1 cellular context compared by ENCODE assay signal in the genomic region with DNA sequence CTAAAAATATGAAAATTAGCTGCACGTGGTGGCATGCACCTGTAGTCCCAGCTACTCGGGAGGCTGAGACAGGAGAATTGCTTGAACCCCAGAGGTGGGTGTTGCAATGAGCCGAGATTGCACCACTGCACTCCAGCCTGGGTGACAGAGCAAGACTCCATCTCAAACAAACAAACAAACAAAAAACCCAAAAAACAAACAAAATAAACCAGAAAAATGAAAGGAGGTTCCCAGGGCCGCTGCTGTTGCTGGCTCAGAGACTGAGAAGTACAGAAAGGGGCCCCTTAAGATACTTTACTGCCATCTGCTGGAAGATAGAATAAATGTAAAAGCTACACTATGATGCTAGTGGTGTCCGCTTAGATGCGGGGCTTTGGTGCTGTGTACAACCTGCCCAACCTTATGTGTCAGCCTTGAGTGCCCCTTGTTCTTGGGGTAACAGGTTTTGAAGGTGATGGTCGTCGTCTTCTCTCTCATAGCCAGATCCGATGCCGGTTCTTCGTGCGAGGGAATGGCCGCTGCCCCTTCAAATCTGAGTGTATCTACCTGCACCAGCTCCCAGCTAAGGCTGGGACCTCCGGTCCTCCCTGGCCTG.
TF ChIP-seq lines count a peak whose summit lies in the region.

No MANE protein-coding gene starts in this region.

TF ChIP-seq in HepG2, 621 proteins besides CTCF, POLR2A, EP300 and RAD21 (continued from another document and continues in another):
- TF ChIP-seq, protein P1, sequence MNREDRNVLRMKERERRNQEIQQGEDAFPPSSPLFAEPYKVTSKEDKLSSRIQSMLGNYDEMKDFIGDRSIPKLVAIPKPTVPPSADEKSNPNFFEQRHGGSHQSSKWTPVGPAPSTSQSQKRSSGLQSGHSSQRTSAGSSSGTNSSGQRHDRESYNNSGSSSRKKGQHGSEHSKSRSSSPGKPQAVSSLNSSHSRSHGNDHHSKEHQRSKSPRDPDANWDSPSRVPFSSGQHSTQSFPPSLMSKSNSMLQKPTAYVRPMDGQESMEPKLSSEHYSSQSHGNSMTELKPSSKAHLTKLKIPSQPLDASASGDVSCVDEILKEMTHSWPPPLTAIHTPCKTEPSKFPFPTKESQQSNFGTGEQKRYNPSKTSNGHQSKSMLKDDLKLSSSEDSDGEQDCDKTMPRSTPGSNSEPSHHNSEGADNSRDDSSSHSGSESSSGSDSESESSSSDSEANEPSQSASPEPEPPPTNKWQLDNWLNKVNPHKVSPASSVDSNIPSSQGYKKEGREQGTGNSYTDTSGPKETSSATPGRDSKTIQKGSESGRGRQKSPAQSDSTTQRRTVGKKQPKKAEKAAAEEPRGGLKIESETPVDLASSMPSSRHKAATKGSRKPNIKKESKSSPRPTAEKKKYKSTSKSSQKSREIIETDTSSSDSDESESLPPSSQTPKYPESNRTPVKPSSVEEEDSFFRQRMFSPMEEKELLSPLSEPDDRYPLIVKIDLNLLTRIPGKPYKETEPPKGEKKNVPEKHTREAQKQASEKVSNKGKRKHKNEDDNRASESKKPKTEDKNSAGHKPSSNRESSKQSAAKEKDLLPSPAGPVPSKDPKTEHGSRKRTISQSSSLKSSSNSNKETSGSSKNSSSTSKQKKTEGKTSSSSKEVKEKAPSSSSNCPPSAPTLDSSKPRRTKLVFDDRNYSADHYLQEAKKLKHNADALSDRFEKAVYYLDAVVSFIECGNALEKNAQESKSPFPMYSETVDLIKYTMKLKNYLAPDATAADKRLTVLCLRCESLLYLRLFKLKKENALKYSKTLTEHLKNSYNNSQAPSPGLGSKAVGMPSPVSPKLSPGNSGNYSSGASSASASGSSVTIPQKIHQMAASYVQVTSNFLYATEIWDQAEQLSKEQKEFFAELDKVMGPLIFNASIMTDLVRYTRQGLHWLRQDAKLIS (CRISPR knock-in tag; IDR thresholded peaks at IDR 0.05) = no peak
- 0 out of 2 replicates have a peak, but pooled peaks have one; percentile 48 for TF ChIP-seq ZNF556 (CRISPR knock-in tag; IDR thresholded peaks at IDR 0.05; ENCODE audit: borderline replicate concordance)
- no peak for TF ChIP-seq ISL2 (CRISPR knock-in tag; IDR thresholded peaks at IDR 0.05)
- TF ChIP-seq, protein P2, sequence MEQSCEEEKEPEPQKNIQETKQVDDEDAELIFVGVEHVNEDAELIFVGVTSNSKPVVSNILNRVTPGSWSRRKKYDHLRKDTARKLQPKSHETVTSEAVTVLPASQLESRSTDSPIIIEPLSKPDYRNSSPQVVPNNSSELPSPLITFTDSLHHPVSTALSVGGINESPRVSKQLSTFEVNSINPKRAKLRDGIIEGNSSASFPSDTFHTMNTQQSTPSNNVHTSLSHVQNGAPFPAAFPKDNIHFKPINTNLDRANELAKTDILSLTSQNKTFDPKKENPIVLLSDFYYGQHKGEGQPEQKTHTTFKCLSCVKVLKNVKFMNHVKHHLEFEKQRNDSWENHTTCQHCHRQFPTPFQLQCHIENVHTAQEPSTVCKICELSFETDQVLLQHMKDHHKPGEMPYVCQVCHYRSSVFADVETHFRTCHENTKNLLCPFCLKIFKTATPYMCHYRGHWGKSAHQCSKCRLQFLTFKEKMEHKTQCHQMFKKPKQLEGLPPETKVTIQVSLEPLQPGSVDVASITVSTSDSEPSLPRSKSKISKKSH (CRISPR knock-in tag; IDR thresholded peaks at IDR 0.05; ENCODE audit: borderline replicate concordance) = no peak
- TF ChIP-seq ETV6 (CRISPR knock-in tag; conservative IDR thresholded peaks at IDR 0.05) = no peak
- no peak for TF ChIP-seq SOX6 (IDR thresholded peaks at IDR 0.05)
- peak; percentile 35; the same call in 1 of the 2 replicates for TF ChIP-seq SOX6 (CRISPR knock-in tag; IDR thresholded peaks at IDR 0.05)
- TF ChIP-seq, protein P3, sequence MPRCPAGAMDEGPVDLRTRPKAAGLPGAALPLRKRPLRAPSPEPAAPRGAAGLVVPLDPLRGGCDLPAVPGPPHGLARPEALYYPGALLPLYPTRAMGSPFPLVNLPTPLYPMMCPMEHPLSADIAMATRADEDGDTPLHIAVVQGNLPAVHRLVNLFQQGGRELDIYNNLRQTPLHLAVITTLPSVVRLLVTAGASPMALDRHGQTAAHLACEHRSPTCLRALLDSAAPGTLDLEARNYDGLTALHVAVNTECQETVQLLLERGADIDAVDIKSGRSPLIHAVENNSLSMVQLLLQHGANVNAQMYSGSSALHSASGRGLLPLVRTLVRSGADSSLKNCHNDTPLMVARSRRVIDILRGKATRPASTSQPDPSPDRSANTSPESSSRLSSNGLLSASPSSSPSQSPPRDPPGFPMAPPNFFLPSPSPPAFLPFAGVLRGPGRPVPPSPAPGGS (CRISPR knock-in tag; IDR thresholded peaks at IDR 0.05) = no peak
- no peak for TF ChIP-seq ZSCAN22 (CRISPR knock-in tag; IDR thresholded peaks at IDR 0.05)
- no peak for TF ChIP-seq GTF2F1 (IDR thresholded peaks at IDR 0.05; ENCODE audit: low read length)
- TF ChIP-seq SMAD3 (CRISPR knock-in tag; IDR thresholded peaks at IDR 0.05) = 0 out of 2 replicates have a peak, but pooled peaks have one; percentile 31
- no peak for TF ChIP-seq BRD4 (CRISPR knock-in tag; IDR thresholded peaks at IDR 0.05)
- TF ChIP-seq, protein P4, sequence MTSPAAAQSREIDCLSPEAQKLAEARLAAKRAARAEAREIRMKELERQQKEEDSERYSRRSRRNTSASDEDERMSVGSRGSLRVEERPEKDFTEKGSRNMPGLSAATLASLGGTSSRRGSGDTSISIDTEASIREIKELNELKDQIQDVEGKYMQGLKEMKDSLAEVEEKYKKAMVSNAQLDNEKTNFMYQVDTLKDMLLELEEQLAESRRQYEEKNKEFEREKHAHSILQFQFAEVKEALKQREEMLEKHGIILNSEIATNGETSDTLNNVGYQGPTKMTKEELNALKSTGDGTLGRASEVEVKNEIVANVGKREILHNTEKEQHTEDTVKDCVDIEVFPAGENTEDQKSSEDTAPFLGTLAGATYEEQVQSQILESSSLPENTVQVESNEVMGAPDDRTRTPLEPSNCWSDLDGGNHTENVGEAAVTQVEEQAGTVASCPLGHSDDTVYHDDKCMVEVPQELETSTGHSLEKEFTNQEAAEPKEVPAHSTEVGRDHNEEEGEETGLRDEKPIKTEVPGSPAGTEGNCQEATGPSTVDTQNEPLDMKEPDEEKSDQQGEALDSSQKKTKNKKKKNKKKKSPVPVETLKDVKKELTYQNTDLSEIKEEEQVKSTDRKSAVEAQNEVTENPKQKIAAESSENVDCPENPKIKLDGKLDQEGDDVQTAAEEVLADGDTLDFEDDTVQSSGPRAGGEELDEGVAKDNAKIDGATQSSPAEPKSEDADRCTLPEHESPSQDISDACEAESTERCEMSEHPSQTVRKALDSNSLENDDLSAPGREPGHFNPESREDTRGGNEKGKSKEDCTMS (CRISPR knock-in tag; conservative IDR thresholded peaks at IDR 0.05) = no peak
- TF ChIP-seq, protein P5, sequence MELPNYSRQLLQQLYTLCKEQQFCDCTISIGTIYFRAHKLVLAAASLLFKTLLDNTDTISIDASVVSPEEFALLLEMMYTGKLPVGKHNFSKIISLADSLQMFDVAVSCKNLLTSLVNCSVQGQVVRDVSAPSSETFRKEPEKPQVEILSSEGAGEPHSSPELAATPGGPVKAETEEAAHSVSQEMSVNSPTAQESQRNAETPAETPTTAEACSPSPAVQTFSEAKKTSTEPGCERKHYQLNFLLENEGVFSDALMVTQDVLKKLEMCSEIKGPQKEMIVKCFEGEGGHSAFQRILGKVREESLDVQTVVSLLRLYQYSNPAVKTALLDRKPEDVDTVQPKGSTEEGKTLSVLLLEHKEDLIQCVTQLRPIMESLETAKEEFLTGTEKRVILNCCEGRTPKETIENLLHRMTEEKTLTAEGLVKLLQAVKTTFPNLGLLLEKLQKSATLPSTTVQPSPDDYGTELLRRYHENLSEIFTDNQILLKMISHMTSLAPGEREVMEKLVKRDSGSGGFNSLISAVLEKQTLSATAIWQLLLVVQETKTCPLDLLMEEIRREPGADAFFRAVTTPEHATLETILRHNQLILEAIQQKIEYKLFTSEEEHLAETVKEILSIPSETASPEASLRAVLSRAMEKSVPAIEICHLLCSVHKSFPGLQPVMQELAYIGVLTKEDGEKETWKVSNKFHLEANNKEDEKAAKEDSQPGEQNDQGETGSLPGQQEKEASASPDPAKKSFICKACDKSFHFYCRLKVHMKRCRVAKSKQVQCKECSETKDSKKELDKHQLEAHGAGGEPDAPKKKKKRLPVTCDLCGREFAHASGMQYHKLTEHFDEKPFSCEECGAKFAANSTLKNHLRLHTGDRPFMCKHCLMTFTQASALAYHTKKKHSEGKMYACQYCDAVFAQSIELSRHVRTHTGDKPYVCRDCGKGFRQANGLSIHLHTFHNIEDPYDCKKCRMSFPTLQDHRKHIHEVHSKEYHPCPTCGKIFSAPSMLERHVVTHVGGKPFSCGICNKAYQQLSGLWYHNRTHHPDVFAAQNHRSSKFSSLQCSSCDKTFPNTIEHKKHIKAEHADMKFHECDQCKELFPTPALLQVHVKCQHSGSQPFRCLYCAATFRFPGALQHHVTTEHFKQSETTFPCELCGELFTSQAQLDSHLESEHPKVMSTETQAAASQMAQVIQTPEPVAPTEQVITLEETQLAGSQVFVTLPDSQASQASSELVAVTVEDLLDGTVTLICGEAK (IDR thresholded peaks at IDR 0.05) = no peak
- TF ChIP-seq, protein P5 (CRISPR knock-in tag; IDR thresholded peaks at IDR 0.05) = no peak
- TF ChIP-seq, protein P6, sequence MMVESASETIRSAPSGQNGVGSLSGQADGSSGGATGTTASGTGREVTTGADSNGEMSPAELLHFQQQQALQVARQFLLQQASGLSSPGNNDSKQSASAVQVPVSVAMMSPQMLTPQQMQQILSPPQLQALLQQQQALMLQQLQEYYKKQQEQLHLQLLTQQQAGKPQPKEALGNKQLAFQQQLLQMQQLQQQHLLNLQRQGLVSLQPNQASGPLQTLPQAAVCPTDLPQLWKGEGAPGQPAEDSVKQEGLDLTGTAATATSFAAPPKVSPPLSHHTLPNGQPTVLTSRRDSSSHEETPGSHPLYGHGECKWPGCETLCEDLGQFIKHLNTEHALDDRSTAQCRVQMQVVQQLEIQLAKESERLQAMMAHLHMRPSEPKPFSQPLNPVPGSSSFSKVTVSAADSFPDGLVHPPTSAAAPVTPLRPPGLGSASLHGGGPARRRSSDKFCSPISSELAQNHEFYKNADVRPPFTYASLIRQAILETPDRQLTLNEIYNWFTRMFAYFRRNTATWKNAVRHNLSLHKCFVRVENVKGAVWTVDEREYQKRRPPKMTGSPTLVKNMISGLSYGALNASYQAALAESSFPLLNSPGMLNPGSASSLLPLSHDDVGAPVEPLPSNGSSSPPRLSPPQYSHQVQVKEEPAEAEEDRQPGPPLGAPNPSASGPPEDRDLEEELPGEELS (CRISPR knock-in tag; IDR thresholded peaks at IDR 0.05) = no peak; the same call in 1 of the 2 replicates
- TF ChIP-seq, protein P7, sequence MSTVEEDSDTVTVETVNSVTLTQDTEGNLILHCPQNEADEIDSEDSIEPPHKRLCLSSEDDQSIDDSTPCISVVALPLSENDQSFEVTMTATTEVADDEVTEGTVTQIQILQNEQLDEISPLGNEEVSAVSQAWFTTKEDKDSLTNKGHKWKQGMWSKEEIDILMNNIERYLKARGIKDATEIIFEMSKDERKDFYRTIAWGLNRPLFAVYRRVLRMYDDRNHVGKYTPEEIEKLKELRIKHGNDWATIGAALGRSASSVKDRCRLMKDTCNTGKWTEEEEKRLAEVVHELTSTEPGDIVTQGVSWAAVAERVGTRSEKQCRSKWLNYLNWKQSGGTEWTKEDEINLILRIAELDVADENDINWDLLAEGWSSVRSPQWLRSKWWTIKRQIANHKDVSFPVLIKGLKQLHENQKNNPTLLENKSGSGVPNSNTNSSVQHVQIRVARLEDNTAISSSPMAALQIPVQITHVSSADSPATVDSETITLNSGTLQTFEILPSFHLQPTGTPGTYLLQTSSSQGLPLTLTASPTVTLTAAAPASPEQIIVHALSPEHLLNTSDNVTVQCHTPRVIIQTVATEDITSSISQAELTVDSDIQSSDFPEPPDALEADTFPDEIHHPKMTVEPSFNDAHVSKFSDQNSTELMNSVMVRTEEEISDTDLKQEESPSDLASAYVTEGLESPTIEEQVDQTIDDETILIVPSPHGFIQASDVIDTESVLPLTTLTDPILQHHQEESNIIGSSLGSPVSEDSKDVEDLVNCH (CRISPR knock-in tag; IDR thresholded peaks at IDR 0.05) = no peak
- TF ChIP-seq GATA4 (IDR thresholded peaks at IDR 0.05; ENCODE audit: borderline replicate concordance, low read depth) = no peak
- no peak for TF ChIP-seq HDAC6 (IDR thresholded peaks at IDR 0.05; ENCODE audit: low read depth, low read length)
- no peak for TF ChIP-seq ZNF430 (CRISPR knock-in tag; IDR thresholded peaks at IDR 0.05)
- TF ChIP-seq, protein P8, sequence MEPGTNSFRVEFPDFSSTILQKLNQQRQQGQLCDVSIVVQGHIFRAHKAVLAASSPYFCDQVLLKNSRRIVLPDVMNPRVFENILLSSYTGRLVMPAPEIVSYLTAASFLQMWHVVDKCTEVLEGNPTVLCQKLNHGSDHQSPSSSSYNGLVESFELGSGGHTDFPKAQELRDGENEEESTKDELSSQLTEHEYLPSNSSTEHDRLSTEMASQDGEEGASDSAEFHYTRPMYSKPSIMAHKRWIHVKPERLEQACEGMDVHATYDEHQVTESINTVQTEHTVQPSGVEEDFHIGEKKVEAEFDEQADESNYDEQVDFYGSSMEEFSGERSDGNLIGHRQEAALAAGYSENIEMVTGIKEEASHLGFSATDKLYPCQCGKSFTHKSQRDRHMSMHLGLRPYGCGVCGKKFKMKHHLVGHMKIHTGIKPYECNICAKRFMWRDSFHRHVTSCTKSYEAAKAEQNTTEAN (CRISPR knock-in tag; conservative IDR thresholded peaks at IDR 0.05) = no peak
- TF ChIP-seq ZBTB8A (CRISPR knock-in tag; IDR thresholded peaks at IDR 0.05; ENCODE audit: borderline replicate concordance, low read depth) = no peak
- peak; percentile 51 for TF ChIP-seq XRCC5 (optimal IDR thresholded peaks at IDR 0.05; ENCODE audit: low read length)
- TF ChIP-seq ZNF720 (CRISPR knock-in tag; IDR thresholded peaks at IDR 0.05) = no peak
- TF ChIP-seq ZNF570 (CRISPR knock-in tag; IDR thresholded peaks at IDR 0.05; ENCODE audit: borderline replicate concordance) = no peak
- no peak for TF ChIP-seq ZBTB42 (CRISPR knock-in tag; IDR thresholded peaks at IDR 0.05)
- no peak for TF ChIP-seq ZNF577 (CRISPR knock-in tag; IDR thresholded peaks at IDR 0.05; ENCODE audit: borderline replicate concordance, low read depth)
